Comparison of ENCODE assay signal across 17 cellular contexts in genomic region chr4:20638825-20639224, GRCh38.
DNase-seq lines count a peak whose midpoint lies in the region; ATAC-seq and TF ChIP-seq lines count a peak whose summit lies in the region.
"Had no signal": no experiment of that assay in that cellular context is flagged by ENCODE, and none has a peak within 500 bp of the region (broad histone marks: within the 10 kb centered on the region; RNA-seq: fewer than 3 reads in every experiment).

No MANE protein-coding gene starts in this region.

- H3K27ac ChIP-seq in 22Rv1 (peak overlapping the region; percentile 92), esophagus muscularis mucosa (replicated peaks in 1 of 4) (no peak overlapping the region), smooth muscle cell (ENCODE audit: low read depth) (no peak overlapping the region)
- H3K27ac ChIP-seq in CD8-positive, alpha-beta T cell (ENCODE audit: low read depth, low read length), result no peak overlapping the region

- peaks cover 4% of the 10 kb centered on the region for H3K27me3 Mint-ChIP-seq in CD8-positive, alpha-beta T cell (ENCODE audit: low read depth)

- no peak overlapping the region for H3K4me3 Mint-ChIP-seq in CD8-positive, alpha-beta T cell
- H3K4me3 Mint-ChIP-seq: CD4-positive, alpha-beta T cell had no signal

- no peaks in the 10 kb centered on the region for H3K36me3 Mint-ChIP-seq in CD8-positive, alpha-beta T cell

- POLR2A ChIA-PET in CD8-positive, alpha-beta T cell (lab: Charles Lee), result no interaction called here

- H3K9me3 Mint-ChIP-seq in CD8-positive, alpha-beta T cell, result no peaks in the 10 kb centered on the region

- H4K20me1 ChIP-seq in smooth muscle cell (ENCODE audit: low read depth), result no peaks in the 10 kb centered on the region

- no peak for TF ChIP-seq POLR2A in esophagus muscularis mucosa (IDR thresholded peaks at IDR 0.05; ENCODE audit: low read depth)

- H3K4me2 ChIP-seq in smooth muscle cell, result no peak overlapping the region

- H3K4me1 Mint-ChIP-seq in CD8-positive, alpha-beta T cell (ENCODE audit: low read depth), result no peaks in the 10 kb centered on the region

- no peak for TF ChIP-seq EP300 in esophagus muscularis mucosa (IDR thresholded peaks at IDR 0.05)

- no peaks in the 10 kb centered on the region for H3K9me3 ChIP-seq in esophagus muscularis mucosa
- no peaks in the 10 kb centered on the region for H3K9me3 ChIP-seq in smooth muscle cell (replicated peaks; ENCODE audit: low read depth)
- H3K9me3 ChIP-seq in CD8-positive, alpha-beta T cell (ENCODE audit: low read length), result no peaks in the 10 kb centered on the region
- H3K9me3 ChIP-seq: BE2C had no signal

- WGBS in esophagus muscularis mucosa, result 91% methylated on average over 3 of the region's 3 CpGs
- WGBS in smooth muscle cell (ENCODE audit: low lambda C conversion rate), result 80% methylated on average over 3 of the region's 3 CpGs

- no peaks in the 10 kb centered on the region for H3K27me3 ChIP-seq in esophagus muscularis mucosa
- no peaks in the 10 kb centered on the region for H3K27me3 ChIP-seq in smooth muscle cell (ENCODE audit: low read depth)
- no peaks in the 10 kb centered on the region for H3K27me3 ChIP-seq in CD8-positive, alpha-beta T cell (ENCODE audit: insufficient read depth, low read length)

- no peaks in the 10 kb centered on the region for H3F3A ChIP-seq in smooth muscle cell (ENCODE audit: low read depth)

- no peak overlapping the region for H2AFZ ChIP-seq in smooth muscle cell (ENCODE audit: low read depth)

- H3K4me3 ChIP-seq in esophagus muscularis mucosa, result no peak overlapping the region
- H3K4me3 ChIP-seq in smooth muscle cell, result no peak overlapping the region
- no peak overlapping the region for H3K4me3 ChIP-seq in CD8-positive, alpha-beta T cell (ENCODE audit: low read depth, low read length)

- CTCF ChIA-PET in CD8-positive, alpha-beta T cell (lab: Charles Lee), result no interaction called here

- H3K79me2 ChIP-seq in smooth muscle cell (ENCODE audit: low read depth), result no peaks in the 10 kb centered on the region

- DNase-seq in NCI-H1092 treated with DMSO at 0.1 percent for 48 hours (lab: John Stamatoyannopoulos, UW), result peak; percentile 96
- no peak for DNase-seq in NCI-H1092 (lab: John Stamatoyannopoulos, UW)
- peak; percentile 11 for DNase-seq in NCI-H2029 (lab: John Stamatoyannopoulos, UW)
- DNase-seq in esophagus muscularis mucosa (ENCODE audit: extremely low spot score), result peak; percentile 19
- DNase-seq in smooth muscle cell (lab: John Stamatoyannopoulos, UW; ENCODE audit: unreplicated experiment), result no peak
- DNase-seq in CD8-positive, alpha-beta T cell, result no peak
- DNase-seq: BE2C; CD4-positive, alpha-beta T cell; DND-41; H7; KG1; NCI-H1436; NCI-H524 treated with DMSO at 0.1 percent for 48 hours; RPMI8226; T-helper 1 cell had no signal

- H3K36me3 ChIP-seq in esophagus muscularis mucosa (no peaks in the 10 kb centered on the region), smooth muscle cell (ENCODE audit: low read depth) (no peaks in the 10 kb centered on the region)
- H3K36me3 ChIP-seq in CD8-positive, alpha-beta T cell (ENCODE audit: insufficient read depth, low read length), result no peaks in the 10 kb centered on the region
- H3K36me3 ChIP-seq: BE2C had no signal

- ATAC-seq in CD8-positive, alpha-beta T cell, result no peak
- no peak for ATAC-seq in GM21447 (IDR thresholded peaks at IDR 0.05; ENCODE audit: unreplicated experiment)

- intact Hi-C loops in esophagus muscularis mucosa (cut with DNase I), result no loop called here
- intact Hi-C loops in CD8-positive, alpha-beta T cell (cut with DNase I, micrococcal nuclease), result no loop called here

- no peaks in the 10 kb centered on the region for H3K4me1 ChIP-seq in esophagus muscularis mucosa
- no peaks in the 10 kb centered on the region for H3K4me1 ChIP-seq in smooth muscle cell (ENCODE audit: low read depth)
- no peaks in the 10 kb centered on the region for H3K4me1 ChIP-seq in CD8-positive, alpha-beta T cell (ENCODE audit: insufficient read depth, low read length)
- H3K4me1 ChIP-seq: BE2C had no signal

- TF ChIP-seq CTCF in 22Rv1 (IDR thresholded peaks at IDR 0.05) (no peak), esophagus muscularis mucosa (IDR thresholded peaks at IDR 0.05) (no peak), smooth muscle cell (IDR thresholded peaks at IDR 0.05; ENCODE audit: borderline replicate concordance, insufficient read depth, poor library complexity, severe bottlenecking) (no peak)
- no peak for TF ChIP-seq CTCF in CD8-positive, alpha-beta T cell (IDR thresholded peaks at IDR 0.05)

- no peak overlapping the region for H3K27ac Mint-ChIP-seq in CD8-positive, alpha-beta T cell
- H3K27ac Mint-ChIP-seq: CD4-positive, alpha-beta T cell had no signal

- no peak overlapping the region for H3K9ac ChIP-seq in smooth muscle cell (ENCODE audit: low read depth)

Comparison
In these comparisons a context has a peak if more than half of its experiments do, and no peak if none do; other contexts are left out.
1. DNase-seq: peak in NCI-H1092 treated with DMSO at 0.1 percent for 48 hours (single experiment), NCI-H2029 (single experiment) and esophagus muscularis mucosa (single experiment); none in NCI-H1092 (single experiment), smooth muscle cell (single experiment) and CD8-positive, alpha-beta T cell (0 of 7).